ENCODE assay signal across 18 cellular contexts in genomic region chr10:52474265-52474664, GRCh38.
DNase-seq lines count a peak whose midpoint lies in the region; ATAC-seq, FAIRE-seq and TF ChIP-seq lines count a peak whose summit lies in the region.
"Had no signal": no experiment of that assay in that cellular context is flagged by ENCODE, and none has a peak within 500 bp of the region (broad histone marks: within the 10 kb centered on the region; RNA-seq: fewer than 3 reads in every experiment).

No MANE protein-coding gene starts in this region.

- BruUV-seq in GM12878 (replicated peaks; lab: Mats Ljungman, UMichigan), result no TSS peak

- H4K20me1 ChIP-seq in GM12878 (ENCODE audit: control insufficient read depth, insufficient read depth) (no peaks in the 10 kb centered on the region), GM23338 (replicated peaks; ENCODE audit: insufficient read depth) (no peaks in the 10 kb centered on the region)

- CTCF ChIA-PET in GM12878 (lab: Yijun Ruan, JAX), result no interaction called here

- no peaks in the 10 kb centered on the region for H3F3A ChIP-seq in GM23338 (replicated peaks; ENCODE audit: low read depth)

- ATAC-seq in GM18498 (IDR thresholded peaks at IDR 0.05; ENCODE audit: unreplicated experiment), result peak; percentile 76
- peak; percentile 51 for ATAC-seq in GM21526 (IDR thresholded peaks at IDR 0.05; ENCODE audit: low FRiP score, unreplicated experiment)
- ATAC-seq in HG03025 (IDR thresholded peaks at IDR 0.05; ENCODE audit: low FRiP score, unreplicated experiment), result peak; percentile 61
- no peak for ATAC-seq in GM12878
- ATAC-seq in GM23338, result no peak
- no peak for ATAC-seq in left lung
- no peak for ATAC-seq in GM19023 (IDR thresholded peaks at IDR 0.05; ENCODE audit: unreplicated experiment)

- no peak overlapping the region for H3K4me3 Mint-ChIP-seq in GM23338
- H3K4me3 Mint-ChIP-seq: CD4-positive, CD25-positive, alpha-beta regulatory T cell had no signal

- H2AFZ ChIP-seq in GM12878 (ENCODE audit: control insufficient read depth, low read depth, low read length) (no peak overlapping the region), GM23338 (no peak overlapping the region)

- no peaks in the 10 kb centered on the region for H3K9me2 ChIP-seq in GM23338 (ENCODE audit: insufficient read depth)

- 0% methylated on average over 2 of the region's 2 CpGs for WGBS in GM12878 (ENCODE audit: insufficient coverage, insufficient replicate concordance, low lambda C conversion rate, missing lambda C conversion rate)

- H3K27me3 ChIP-seq in GM12878 (replicated peaks in 1 of 2; ENCODE audit: control insufficient read depth in 2 of 2, insufficient read depth in 2 of 2, low read length in 1 of 2) (no peaks in the 10 kb centered on the region), GM23338 (ENCODE audit: insufficient read depth) (no peaks in the 10 kb centered on the region), left lung (no peaks in the 10 kb centered on the region)

- in situ Hi-C loops in GM12878 (cut with MboI), result no loop called here

- H3K4me2 ChIP-seq in GM12878 (ENCODE audit: control insufficient read depth, insufficient read depth), result no peak overlapping the region
- H3K4me2 ChIP-seq in GM23338, result no peak overlapping the region

- TF ChIP-seq RAD21 in GM12878 (IDR thresholded peaks at IDR 0.05; ENCODE audit: insufficient read depth, low read depth, low read length), result no peak

- TF ChIP-seq EP300 in GM12878 (IDR thresholded peaks at IDR 0.05; ENCODE audit: borderline replicate concordance in 1 of 2, control insufficient read depth in 1 of 2, low read depth in 2 of 2, low read length in 2 of 2), result no peak

- no peaks in the 10 kb centered on the region for H3K27me3 Mint-ChIP-seq in GM23338 (ENCODE audit: insufficient read depth, low read depth, poor library complexity)
- H3K27me3 Mint-ChIP-seq: CD4-positive, CD25-positive, alpha-beta regulatory T cell had no signal

- H3K9me3 ChIP-seq in GM12878 (replicated peaks; ENCODE audit: control insufficient read depth, insufficient read depth, low read length) (no peaks in the 10 kb centered on the region), left lung (no peaks in the 10 kb centered on the region)

- H3K79me2 ChIP-seq in GM12878 (ENCODE audit: control insufficient read depth, insufficient read depth, low read length), result no peaks in the 10 kb centered on the region
- H3K79me2 ChIP-seq in GM23338 (replicated peaks; ENCODE audit: insufficient read depth), result no peaks in the 10 kb centered on the region

- RAD21 ChIA-PET in GM12878 (lab: Charles Lee; ENCODE audit: unreplicated experiment), result no interaction called here

- no peak overlapping the region for H3K9ac ChIP-seq in GM12878 (ENCODE audit: control insufficient read depth, insufficient read depth, low read length)

- intact Hi-C loops in GM12878 (cut with micrococcal nuclease; ENCODE audit: unreplicated experiment) (no loop called here), left lung (cut with DNase I) (no loop called here), posterior vena cava (cut with DNase I) (no loop called here)

- POLR2A ChIA-PET in GM12878 (lab: Charles Lee), result no interaction called here

- H3K4me1 Mint-ChIP-seq in GM23338, result peaks cover 8% of the 10 kb centered on the region
- H3K4me1 Mint-ChIP-seq: CD4-positive, CD25-positive, alpha-beta regulatory T cell had no signal

- DNase-seq in GM12878 (ENCODE audit: low read depth, low spot score) (no peak), GM23338 (ENCODE audit: low spot score) (no peak), left lung (no peak), posterior vena cava (ENCODE audit: low spot score) (no peak)
- DNase-seq: AML-193; CD4-positive, CD25-positive, alpha-beta regulatory T cell; DND-41; GF-D8; KG1; NCI-H1105 treated with DMSO at 0.1 percent for 48 hours; NCI-H187 treated with DMSO at 0.1 percent for 48 hours; NCI-H2171 treated with DMSO at 0.1 percent for 48 hours; NCI-H774 had no signal

- no peaks in the 10 kb centered on the region for H3K9me3 Mint-ChIP-seq in GM23338

- FAIRE-seq in GM12878 (lab: Jason Lieb, UNC), result no peak
- FAIRE-seq: H1 had no signal

- no peak overlapping the region for H3K27ac Mint-ChIP-seq in GM23338
- H3K27ac Mint-ChIP-seq: CD4-positive, CD25-positive, alpha-beta regulatory T cell had no signal

- H3K36me3 ChIP-seq in GM12878 (ENCODE audit: control insufficient read depth in 2 of 2, insufficient read depth in 2 of 2, low read length in 1 of 2), result no peaks in the 10 kb centered on the region
- H3K36me3 ChIP-seq in GM23338 (ENCODE audit: insufficient read depth), result no peaks in the 10 kb centered on the region
- H3K36me3 ChIP-seq in left lung, result no peaks in the 10 kb centered on the region

- TF ChIP-seq CTCF in GM12878 (IDR thresholded peaks at IDR 0.05 in 2 of 3, conservative IDR thresholded peaks at IDR 0.05 in 1 of 3; ENCODE audit: control insufficient read depth in 2 of 3, extremely low read depth in 1 of 3, insufficient read depth in 1 of 3, low read depth in 3 of 3, low read length in 3 of 3), result no peak
- TF ChIP-seq CTCF in GM23338 (conservative IDR thresholded peaks at IDR 0.05; ENCODE audit: low read depth in 2 of 2), result no peak
- TF ChIP-seq CTCF in left lung (IDR thresholded peaks at IDR 0.05), result no peak

- H3K4me1 ChIP-seq in GM12878 (ENCODE audit: control insufficient read depth, insufficient read depth, low read length), result no peaks in the 10 kb centered on the region
- H3K4me1 ChIP-seq in GM23338 (ENCODE audit: insufficient read depth), result peaks cover 12% of the 10 kb centered on the region
- no peaks in the 10 kb centered on the region for H3K4me1 ChIP-seq in left lung

- H3K27ac ChIP-seq in GM12878 (ENCODE audit: control insufficient read depth, insufficient read depth) (no peak overlapping the region), GM23338 (ENCODE audit: low read depth) (no peak overlapping the region), left lung (no peak overlapping the region)

- H3K36me3 Mint-ChIP-seq in GM23338 (ENCODE audit: low read depth), result no peaks in the 10 kb centered on the region
- H3K36me3 Mint-ChIP-seq: CD4-positive, CD25-positive, alpha-beta regulatory T cell had no signal

- H3K4me3 ChIP-seq in GM12878, result no peak overlapping the region
- H3K4me3 ChIP-seq in GM23338, result no peak overlapping the region
- no peak overlapping the region for H3K4me3 ChIP-seq in left lung

- SMC1A ChIA-PET in GM12878 (lab: Charles Lee; ENCODE audit: uncharacterized antibody, unreplicated experiment), result no interaction called here

- no peak for TF ChIP-seq POLR2A in GM12878 (IDR thresholded peaks at IDR 0.05; ENCODE audit: low read depth, low read length)

TF ChIP-seq in GM12878, 131 proteins besides CTCF, POLR2A, EP300 and RAD21:
- TF ChIP-seq BACH1 (IDR thresholded peaks at IDR 0.05; ENCODE audit: borderline replicate concordance) (no peak), SPI1 (IDR thresholded peaks at IDR 0.05; ENCODE audit: borderline replicate concordance, insufficient read depth, low read depth, low read length) (0 out of 2 replicates have a peak, but pooled peaks have one; percentile 2)

TF ChIP-seq in GM23338, 12 proteins besides CTCF, POLR2A, EP300 and RAD21 (continues in another document):
- TF ChIP-seq STAT1 (IDR thresholded peaks at IDR 0.05; ENCODE audit: unreplicated experiment), result no peak
- TF ChIP-seq ZNF114 (CRISPR knock-in tag; IDR thresholded peaks at IDR 0.05), result no peak
- TF ChIP-seq ZNF331 (CRISPR knock-in tag; IDR thresholded peaks at IDR 0.05; ENCODE audit: low read depth), result no peak

Comparison
In these comparisons a context has a peak if more than half of its experiments do, and no peak if none do; other contexts are left out.
1. ATAC-seq: peak in GM18498 (single experiment), GM21526 (single experiment) and HG03025 (single experiment); none in GM12878 (single experiment), GM23338 (single experiment), left lung (single experiment) and GM19023 (single experiment).